13 cellular contexts compared by ENCODE assay signal in the genomic region with DNA sequence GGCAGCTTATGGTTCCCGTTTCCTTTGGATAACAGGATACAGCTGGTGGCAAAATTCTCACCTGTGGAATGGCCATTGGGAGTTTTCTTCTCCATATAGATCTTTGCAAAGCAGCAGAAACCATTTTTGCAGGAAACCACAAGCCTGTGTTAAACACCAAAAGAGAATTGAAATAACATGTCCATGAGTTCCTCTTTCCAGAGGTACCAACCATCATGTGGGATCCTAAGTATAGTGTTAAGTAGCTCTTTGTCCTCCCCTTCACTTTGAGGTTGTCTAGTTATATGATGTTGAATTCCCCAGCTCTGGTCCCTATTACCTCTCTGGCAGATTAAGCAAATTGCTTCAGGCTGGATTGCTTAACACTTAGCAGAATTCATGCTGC.
DNase-seq lines count a peak whose midpoint lies in the region; ATAC-seq and TF ChIP-seq lines count a peak whose summit lies in the region.
"Had no signal": no experiment of that assay in that cellular context is flagged by ENCODE, and none has a peak within 500 bp of the region (broad histone marks: within the 10 kb centered on the region; RNA-seq: fewer than 3 reads in every experiment).

No MANE protein-coding gene starts in this region.

- H3K4me1 Mint-ChIP-seq in IgD-negative memory B cell: peaks cover 64 to 81% (median 80%) of the 10 kb centered on the region in 3 donors
- peaks cover 49 to 59% of the 10 kb centered on the region in 2 donors for H3K4me1 Mint-ChIP-seq in effector memory CD8-positive, alpha-beta T cell (ENCODE audit: low read depth in 2 of 2)
- peaks cover 73% of the 10 kb centered on the region for H3K4me1 Mint-ChIP-seq in endodermal cell

- H3K27me3 Mint-ChIP-seq in IgD-negative memory B cell (no peaks in the 10 kb centered on the region), endodermal cell (ENCODE audit: insufficient read depth) (no peaks in the 10 kb centered on the region)
- H3K27me3 Mint-ChIP-seq in effector memory CD8-positive, alpha-beta T cell: no peaks in the 10 kb centered on the region

- H3K4me3 Mint-ChIP-seq in IgD-negative memory B cell (peak overlapping the region; percentile 52 to 96 (median 78)), endodermal cell (no peak overlapping the region)
- H3K4me3 Mint-ChIP-seq in effector memory CD8-positive, alpha-beta T cell: no peak overlapping the region

- ATAC-seq in GM21515 (IDR thresholded peaks at IDR 0.05; ENCODE audit: unreplicated experiment) (peak; percentile 61), GM18870 (IDR thresholded peaks at IDR 0.05; ENCODE audit: unreplicated experiment) (no peak)
- ATAC-seq in effector memory CD8-positive, alpha-beta T cell (replicated peaks): peak; percentile 26

- H3K9me3 ChIP-seq in endodermal cell (ENCODE audit: control insufficient read depth, low read length): no peaks in the 10 kb centered on the region
- H3K9me3 ChIP-seq: heart right ventricle, SJSA1 had no signal

- peaks cover 3% of the 10 kb centered on the region for H3K36me3 Mint-ChIP-seq in IgD-negative memory B cell
- H3K36me3 Mint-ChIP-seq in effector memory CD8-positive, alpha-beta T cell (ENCODE audit: insufficient read depth): peaks cover 10% of the 10 kb centered on the region
- peaks cover under 1% of the 10 kb centered on the region for H3K36me3 Mint-ChIP-seq in endodermal cell (ENCODE audit: low read depth)

- H3K4me1 ChIP-seq in endodermal cell (ENCODE audit: control insufficient read depth, insufficient read depth, low read length): peaks cover 26% of the 10 kb centered on the region
- H3K4me1 ChIP-seq: parathyroid adenoma had no signal

- WGBS in endodermal cell (ENCODE audit: insufficient coverage in 1 of 2, insufficient read length in 1 of 2), 2 experiments: 86 to 100% methylated on average over 1 of the region's 1 CpG

- H3K36me3 ChIP-seq in endodermal cell (ENCODE audit: control insufficient read depth, insufficient read depth, low read length): peaks cover 7% of the 10 kb centered on the region
- H3K36me3 ChIP-seq: heart right ventricle, SJSA1 had no signal

- no peak overlapping the region for H3K27ac ChIP-seq in endodermal cell (ENCODE audit: low read depth, low read length)
- H3K27ac ChIP-seq: parathyroid adenoma, SJSA1 had no signal

- TF ChIP-seq CTCF in endodermal cell (conservative IDR thresholded peaks at IDR 0.05): no peak

- H3K27me3 ChIP-seq in endodermal cell (ENCODE audit: control insufficient read depth, insufficient read depth, low read length, poor library complexity, severe bottlenecking): no peaks in the 10 kb centered on the region
- H3K27me3 ChIP-seq: heart right ventricle, SJSA1 had no signal

- DNase-seq in effector memory CD8-positive, alpha-beta T cell: no peak
- DNase-seq in mucosa of gallbladder (ENCODE audit: low spot score): no peak
- DNase-seq in endodermal cell: no peak
- no peak for DNase-seq in NCI-H2029 (lab: John Stamatoyannopoulos, UW)
- DNase-seq: DMS79; heart right ventricle; stimulated activated naive CD8-positive, alpha-beta T cell treated with anti-CD3 and anti-CD28 coated beads, Interleukin-15, Interleukin-2, amounts not matched to agents 100 U/mL and 50 U/mL, for 24 hours had no signal

- peak overlapping the region; percentile 81 to 95 (median 92) for H3K27ac Mint-ChIP-seq in IgD-negative memory B cell
- H3K27ac Mint-ChIP-seq in effector memory CD8-positive, alpha-beta T cell: peak overlapping the region; percentile 1 to 26
- H3K27ac Mint-ChIP-seq in endodermal cell: no peak overlapping the region

- peaks cover 0 to 1% (median 0%) of the 10 kb centered on the region in 3 donors for H3K9me3 Mint-ChIP-seq in IgD-negative memory B cell
- H3K9me3 Mint-ChIP-seq in effector memory CD8-positive, alpha-beta T cell: no peaks in the 10 kb centered on the region
- no peaks in the 10 kb centered on the region for H3K9me3 Mint-ChIP-seq in endodermal cell

- H3K9ac ChIP-seq in endodermal cell (ENCODE audit: extremely low read depth, low read length, poor library complexity, severe bottlenecking): no peak overlapping the region
- H3K9ac ChIP-seq: parathyroid adenoma had no signal

- H3K4me3 ChIP-seq in GM08714 (ENCODE audit: low read length) (peak overlapping the region; percentile 45; the same call in 1 of the 2 replicates), endodermal cell (ENCODE audit: low read length) (no peak overlapping the region)
- H3K4me3 ChIP-seq: heart right ventricle, SJSA1 had no signal

Comparison
In these comparisons a context has a peak if more than half of its experiments do, and no peak if none do; other contexts are left out.
1. H3K4me3 Mint-ChIP-seq: peak in IgD-negative memory B cell (4 of 4); none in effector memory CD8-positive, alpha-beta T cell (0 of 2) and endodermal cell (single experiment).